In the genomic region with DNA sequence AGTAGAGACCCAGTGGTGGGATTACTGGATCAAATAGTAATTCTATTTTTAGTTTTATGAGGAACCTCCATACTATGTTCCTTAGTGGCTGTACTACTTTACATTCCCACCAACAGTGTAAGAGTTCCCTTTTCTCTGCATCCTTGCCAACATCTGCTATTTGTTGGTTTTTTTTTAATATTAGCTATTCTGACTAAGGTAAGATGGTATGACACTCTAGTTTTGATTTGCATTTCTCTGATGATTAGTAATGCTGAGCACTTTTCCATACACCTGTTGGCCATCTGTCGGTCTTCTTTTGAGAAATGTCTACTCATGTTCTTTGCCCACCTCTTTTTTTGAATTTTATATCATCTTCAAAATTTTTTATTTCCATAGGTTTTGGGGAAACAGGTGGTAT, we compare ENCODE assay signal across 25 cellular contexts.
"Had no signal": no experiment of that assay in that cellular context is flagged by ENCODE, and none has a peak within 500 bp of the region (broad histone marks: within the 10 kb centered on the region; RNA-seq: fewer than 3 reads in every experiment).

No MANE protein-coding gene starts in this region.

- H3K27ac Mint-ChIP-seq: mesothelial cell of epicardium; naive B cell; natural killer cell treated with Interleukin-12 subunit alpha and Interleukin-12 subunit beta and Interleukin-15 and Interleukin-18, amount 100 ng/mL, for 72 hours; stimulated activated effector memory CD8-positive, alpha-beta T cell treated with anti-CD3 and anti-CD28 coated beads, Interleukin-12 subunit alpha, Interleukin-12 subunit beta, amount 100 ng/mL, for 72 hours had no signal

- H3K27me3 ChIP-seq: esophagus squamous epithelium, heart right ventricle, left lung, neutrophil, right lobe of liver, stomach, thyroid gland, vagina had no signal

- ATAC-seq: heart right ventricle; left cardiac atrium; left lung; mucosa of descending colon; natural killer cell treated with Interleukin-12 subunit alpha and Interleukin-12 subunit beta and Interleukin-15 and Interleukin-18, amount 100 ng/mL, for 72 hours; pancreas; right lobe of liver; stimulated activated effector memory CD8-positive, alpha-beta T cell treated with anti-CD3 and anti-CD28 coated beads, Interleukin-12 subunit alpha, Interleukin-12 subunit beta, amount 100 ng/mL, for 72 hours had no signal

- H3K9me3 ChIP-seq: esophagus squamous epithelium, mucosa of descending colon, neutrophil, pancreas, right lobe of liver, stomach, thyroid gland, vagina had no signal

- H3K9me3 Mint-ChIP-seq: natural killer cell treated with Interleukin-12 subunit alpha and Interleukin-12 subunit beta and Interleukin-15 and Interleukin-18, amount 100 ng/mL, for 72 hours; stimulated activated effector memory CD8-positive, alpha-beta T cell treated with anti-CD3 and anti-CD28 coated beads, Interleukin-12 subunit alpha, Interleukin-12 subunit beta, amount 100 ng/mL, for 72 hours had no signal

- H3K36me3 ChIP-seq: esophagus squamous epithelium, heart right ventricle, left lung, neutrophil, pancreas, right lobe of liver, stomach, thyroid gland, vagina had no signal

- H3K36me3 Mint-ChIP-seq: naive B cell; stimulated activated effector memory CD8-positive, alpha-beta T cell treated with anti-CD3 and anti-CD28 coated beads, Interleukin-12 subunit alpha, Interleukin-12 subunit beta, amount 100 ng/mL, for 72 hours had no signal

- H3K27ac ChIP-seq: esophagus squamous epithelium, heart right ventricle, left lung, neutrophil, pancreas, right lobe of liver, stomach, thyroid gland, vagina had no signal

- H3K4me1 Mint-ChIP-seq: naive B cell; neural crest cell; stimulated activated effector memory CD8-positive, alpha-beta T cell treated with anti-CD3 and anti-CD28 coated beads, Interleukin-12 subunit alpha, Interleukin-12 subunit beta, amount 100 ng/mL, for 72 hours had no signal

- H3K4me1 ChIP-seq: pancreas, right lobe of liver, stomach, thyroid gland, vagina had no signal

- H3K4me3 ChIP-seq: esophagus squamous epithelium, heart right ventricle, left lung, mucosa of descending colon, pancreas, right lobe of liver, stomach, thyroid gland, vagina had no signal

- DNase-seq: effector memory CD4-positive, alpha-beta T cell; erythroblast; esophagus squamous epithelium; glutamatergic neuron; heart right ventricle; hippocampal formation; left cardiac atrium; left lung; mesenchymal stem cell; mucosa of descending colon; naive B cell; pancreas; right lobe of liver; stimulated activated CD4-positive, alpha-beta T cell treated with anti-CD3 and anti-CD28 coated beads, Interleukin-2, amount 100 ng/mL, for 24 hours; stimulated activated CD4-positive, alpha-beta T cell treated with anti-CD3 and anti-CD28 coated beads, Interleukin-4, amount 100 ng/mL, for 24 hours; stimulated activated naive CD4-positive, alpha-beta T cell treated with Interleukin-2 at 50 U/mL for 16 hours; stomach; thyroid gland; trophoblast cell had no signal

- H3K4me3 Mint-ChIP-seq: mesothelial cell of epicardium; naive B cell; natural killer cell treated with Interleukin-12 subunit alpha and Interleukin-12 subunit beta and Interleukin-15 and Interleukin-18, amount 100 ng/mL, for 72 hours; neural crest cell; stimulated activated effector memory CD8-positive, alpha-beta T cell treated with anti-CD3 and anti-CD28 coated beads, Interleukin-12 subunit alpha, Interleukin-12 subunit beta, amount 100 ng/mL, for 72 hours had no signal
